ENCODE assay signal across 1 cellular context in genomic region chr5:158640581-158640980, GRCh38.
TF ChIP-seq lines count a peak whose summit lies in the region.

No MANE protein-coding gene starts in this region.

TF ChIP-seq in HCT116, 20 proteins besides CTCF, POLR2A, EP300 and RAD21 (continued from another document):
- no peak for TF ChIP-seq REST (IDR thresholded peaks at IDR 0.05; ENCODE audit: low read depth)
- TF ChIP-seq ZBTB33 (IDR thresholded peaks at IDR 0.05; ENCODE audit: extremely low read depth, insufficient replicate concordance, low read length), result no peak
- TF ChIP-seq ATF3 (IDR thresholded peaks at IDR 0.05), result no peak
- no peak for TF ChIP-seq CEBPB (IDR thresholded peaks at IDR 0.05; ENCODE audit: low read depth)
- TF ChIP-seq SIN3A (IDR thresholded peaks at IDR 0.05; ENCODE audit: low read depth), result no peak
- TF ChIP-seq, protein P1, sequence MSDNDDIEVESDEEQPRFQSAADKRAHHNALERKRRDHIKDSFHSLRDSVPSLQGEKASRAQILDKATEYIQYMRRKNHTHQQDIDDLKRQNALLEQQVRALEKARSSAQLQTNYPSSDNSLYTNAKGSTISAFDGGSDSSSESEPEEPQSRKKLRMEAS (IDR thresholded peaks at IDR 0.05), result no peak
- TF ChIP-seq SP1 (IDR thresholded peaks at IDR 0.05; ENCODE audit: low read depth), result no peak
